Comparison of ENCODE assay signal across 9 cellular contexts in the genomic region with DNA sequence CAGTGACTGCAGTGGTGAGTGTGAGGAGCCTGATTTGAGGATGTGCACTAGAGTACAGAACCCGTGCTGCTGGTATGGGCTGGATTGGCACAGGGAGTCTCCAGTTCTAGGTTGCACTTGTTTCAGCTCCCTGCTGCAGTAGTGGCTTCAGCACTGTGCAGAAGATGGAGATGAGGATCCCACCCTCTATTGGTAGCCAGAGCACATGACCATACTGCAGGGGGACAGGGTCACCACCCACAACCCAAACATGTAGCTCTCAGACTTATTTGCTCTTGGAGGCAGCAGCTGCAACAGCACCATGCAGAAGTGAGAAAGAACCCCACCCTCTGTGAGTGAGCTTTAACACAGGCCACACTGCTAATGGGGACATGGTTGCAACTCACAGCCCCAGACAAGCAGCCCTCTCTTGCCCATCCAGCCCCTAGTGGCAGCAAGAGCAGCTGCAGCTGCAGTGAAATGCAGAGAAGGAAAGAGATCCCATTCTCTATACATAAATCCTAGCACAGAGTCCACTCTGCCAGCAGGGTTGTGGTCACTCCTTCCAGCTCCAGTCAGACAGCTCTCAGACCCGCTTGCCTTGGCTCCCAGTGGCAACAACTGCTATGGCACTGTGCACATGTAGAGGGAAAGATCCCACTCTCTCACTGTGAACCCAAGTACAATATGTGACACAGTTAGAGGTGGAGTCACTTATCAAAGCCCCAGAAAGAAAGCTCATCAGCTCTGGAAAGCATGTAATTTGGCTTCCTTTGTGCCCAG. TPM values are rescaled to one million over a fixed set of nuclear protein-coding genes. Genes with fewer than 3 reads are reported as not detected.
A peak's percentile ranks its signal among the peaks of the same experiment; 100 is the strongest.
DNase-seq lines count a peak whose midpoint lies in the region; ATAC-seq, FAIRE-seq and TF ChIP-seq lines count a peak whose summit lies in the region.
"Had no signal": no experiment of that assay in that cellular context is flagged by ENCODE, and none has a peak within 500 bp of the region (broad histone marks: within the 10 kb centered on the region; RNA-seq: fewer than 3 reads in every experiment).

No MANE protein-coding gene starts in this region.

- H3K27me3 ChIP-seq in MM.1S (replicated peaks; ENCODE audit: insufficient read depth, low read length) = no peaks in the 10 kb centered on the region
- peaks cover 2 to 24% of the 10 kb centered on the region in 2 experiments for H3K27me3 ChIP-seq in endothelial cell of umbilical vein (ENCODE audit: control insufficient read depth in 2 of 2, insufficient read depth in 2 of 2, low read length in 2 of 2)

- DNase-seq in activated effector memory CD4-positive, alpha-beta T cell treated with anti-CD3 and anti-CD28 coated beads, Interleukin-2, amount 50 U/mL, for 16 hours = peak; percentile 49
- no peak for DNase-seq in activated effector memory CD4-positive, alpha-beta T cell treated with Interleukin-2 at 50 U/mL for 16 hours
- DNase-seq in MM.1S (peak; percentile 14), endothelial cell of umbilical vein (ENCODE audit: low read depth, low spot score) (peak; percentile 5), immature natural killer cell (no peak), NCI-H2196 treated with DMSO at 0.1 percent for 48 hours (lab: John Stamatoyannopoulos, UW; ENCODE audit: unreplicated experiment) (no peak), midbrain (lab: John Stamatoyannopoulos, UW) (no peak)

- H3K79me2 ChIP-seq in MM.1S (ENCODE audit: low read length) = no peaks in the 10 kb centered on the region
- H3K79me2 ChIP-seq in endothelial cell of umbilical vein (ENCODE audit: control insufficient read depth, insufficient read depth, low read length) = no peaks in the 10 kb centered on the region

- H3F3A ChIP-seq in MM.1S (ENCODE audit: insufficient read depth, low read length) = no peaks in the 10 kb centered on the region

- no peak overlapping the region for H2AFZ ChIP-seq in MM.1S (ENCODE audit: low read length)
- H2AFZ ChIP-seq in endothelial cell of umbilical vein (ENCODE audit: low read depth, low read length) = no peak overlapping the region

- H3K36me3 ChIP-seq in MM.1S (replicated peaks; ENCODE audit: insufficient read depth, low read length) (no peaks in the 10 kb centered on the region), endothelial cell of umbilical vein (ENCODE audit: control insufficient read depth in 2 of 2, extremely low read depth in 1 of 2, insufficient read depth in 2 of 2, low read length in 2 of 2) (no peaks in the 10 kb centered on the region)

- no peaks in the 10 kb centered on the region for H3K4me1 Mint-ChIP-seq in immature natural killer cell

- peaks cover 1 to 17% (median 10%) of the 10 kb centered on the region in 6 donors for H3K9me3 Mint-ChIP-seq in immature natural killer cell

- CTCF ChIA-PET in endothelial cell of umbilical vein (lab: Charles Lee) = interaction anchor here (0.6 to 2.0 kb wide), 11 partner anchors 9 to 625 kb away, joined by 3 to 6 read pairs (median 4); a partner anchor contains a TSS

- H3K27me3 Mint-ChIP-seq in immature natural killer cell (ENCODE audit: low read depth in 3 of 3) = peaks cover 0 to 2% (median 0%) of the 10 kb centered on the region in 3 donors

- no peak overlapping the region for H3K4me2 ChIP-seq in MM.1S (ENCODE audit: low read depth, low read length)
- H3K4me2 ChIP-seq in endothelial cell of umbilical vein (ENCODE audit: insufficient read depth, low read length) = no peak overlapping the region

- no TSS peak for BruUV-seq in endothelial cell of umbilical vein (replicated peaks; lab: Mats Ljungman, UMichigan)

- H3K4me3 ChIP-seq in MM.1S (ENCODE audit: low read length) (no peak overlapping the region), endothelial cell of umbilical vein (replicated peaks in 1 of 3; ENCODE audit: insufficient read depth in 1 of 3, low read depth in 1 of 3, low read length in 3 of 3) (no peak overlapping the region)

- TF ChIP-seq POLR2A in endothelial cell of umbilical vein (IDR thresholded peaks at IDR 0.05; ENCODE audit: low read depth, low read length) = no peak

- no peak overlapping the region for H3K27ac ChIP-seq in MM.1S (ENCODE audit: low read length)
- no peak overlapping the region for H3K27ac ChIP-seq in endothelial cell of umbilical vein (ENCODE audit: insufficient read depth, low read depth, low read length)

- peak; percentile 69 for TF ChIP-seq CTCF in MM.1S (IDR thresholded peaks at IDR 0.05; ENCODE audit: low read length)
- peak; percentile 60 to 62 for TF ChIP-seq CTCF in endothelial cell of umbilical vein (IDR thresholded peaks at IDR 0.05; ENCODE audit: extremely low read depth in 1 of 2, insufficient read depth in 1 of 2, low read depth in 1 of 2, low read length in 2 of 2)

- no peaks in the 10 kb centered on the region for H3K4me1 ChIP-seq in MM.1S (ENCODE audit: low read length)
- H3K4me1 ChIP-seq in endothelial cell of umbilical vein (ENCODE audit: control insufficient read depth, extremely low read depth, insufficient read depth, low read length) = no peaks in the 10 kb centered on the region

- H3K9me2 ChIP-seq in MM.1S (replicated peaks; ENCODE audit: insufficient read depth, low read length) = no peaks in the 10 kb centered on the region

- FAIRE-seq in endothelial cell of umbilical vein (lab: Jason Lieb, UNC) = peak; percentile 8

- dilution Hi-C loops in endothelial cell of umbilical vein (cut with MboI; ENCODE audit: extremely low pct_ligation_motif_present, low sequenced_read_pairs) = no loop called here

- no peak overlapping the region for H3K27ac Mint-ChIP-seq in immature natural killer cell
- H3K27ac Mint-ChIP-seq: activated naive CD8-positive, alpha-beta T cell had no signal

- H3K9ac ChIP-seq in MM.1S (ENCODE audit: low read length) (no peak overlapping the region), endothelial cell of umbilical vein (replicated peaks; ENCODE audit: extremely low read depth, insufficient read depth, low read length) (no peak overlapping the region)

- no peaks in the 10 kb centered on the region for H3K9me1 ChIP-seq in endothelial cell of umbilical vein (replicated peaks; ENCODE audit: control insufficient read depth, extremely low read depth, insufficient read depth, low read length)

- ATAC-seq in HG02571 (IDR thresholded peaks at IDR 0.05; ENCODE audit: unreplicated experiment) = peak; percentile 82

- intact Hi-C loops in endothelial cell of umbilical vein (cut with micrococcal nuclease) = no loop called here

- POLR2A ChIA-PET in endothelial cell of umbilical vein (lab: Charles Lee) = no interaction called here

- H3K36me3 Mint-ChIP-seq in immature natural killer cell = no peaks in the 10 kb centered on the region

- H4K20me1 ChIP-seq in MM.1S (ENCODE audit: insufficient read depth, low read length) (no peaks in the 10 kb centered on the region), endothelial cell of umbilical vein (replicated peaks; ENCODE audit: control insufficient read depth, extremely low read depth, insufficient read depth, low read length) (no peaks in the 10 kb centered on the region)

- H3K9me3 ChIP-seq in MM.1S (replicated peaks; ENCODE audit: insufficient read depth, low read length) (no peaks in the 10 kb centered on the region), endothelial cell of umbilical vein (replicated peaks; ENCODE audit: control insufficient read depth, insufficient read depth, low read length) (no peaks in the 10 kb centered on the region)

- no peak overlapping the region for H3K4me3 Mint-ChIP-seq in immature natural killer cell
- H3K4me3 Mint-ChIP-seq: activated naive CD8-positive, alpha-beta T cell had no signal

TF ChIP-seq in endothelial cell of umbilical vein, 7 proteins besides CTCF, POLR2A, EP300 and RAD21:
- TF ChIP-seq, protein P1, sequence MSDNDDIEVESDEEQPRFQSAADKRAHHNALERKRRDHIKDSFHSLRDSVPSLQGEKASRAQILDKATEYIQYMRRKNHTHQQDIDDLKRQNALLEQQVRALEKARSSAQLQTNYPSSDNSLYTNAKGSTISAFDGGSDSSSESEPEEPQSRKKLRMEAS (IDR thresholded peaks at IDR 0.05; ENCODE audit: insufficient read depth, insufficient read length) = no peak
- no peak for TF ChIP-seq EZH2 (IDR thresholded peaks at IDR 0.05; ENCODE audit: borderline replicate concordance, low read depth, low read length, severe bottlenecking)
- TF ChIP-seq POLR2AphosphoS5 (IDR thresholded peaks at IDR 0.05; ENCODE audit: insufficient read depth, low read depth, low read length) = no peak
- TF ChIP-seq MYC (IDR thresholded peaks at IDR 0.05; ENCODE audit: low read depth, low read length) = no peak
- no peak for TF ChIP-seq GATA2 (IDR thresholded peaks at IDR 0.05; ENCODE audit: insufficient read depth, insufficient read length, low read depth, low read length)
- TF ChIP-seq JUN (IDR thresholded peaks at IDR 0.05; ENCODE audit: borderline replicate concordance, insufficient read depth, insufficient read length, low read depth) = no peak
- TF ChIP-seq FOS (IDR thresholded peaks at IDR 0.05; ENCODE audit: borderline replicate concordance, insufficient read depth, low read length) = no peak

RNA-seq across cellular contexts. Expression of gene SCIN, which starts 51.4 kb away (rescaled TPM):
- 0.69 TPM in 1 of 2 replicates, not detected in the other for total RNA-seq in endothelial cell of umbilical vein
- polyA plus RNA-seq in endothelial cell of umbilical vein = 0.05 and 0.07 TPM in 2 replicates
- 0.04 and 0.08 TPM in 2 replicates for polyA plus RNA-seq in endothelial cell of umbilical vein (2011; cell fraction: cytosol; rRNA removed)
- polyA plus RNA-seq in endothelial cell of umbilical vein (2011; cell fraction: nucleus; rRNA removed) = 0.01 and 0.05 TPM in 2 replicates
- 0.15 TPM in 1 of 2 replicates, not detected in the other for polyA plus RNA-seq in endothelial cell of umbilical vein (2012)
- polyA minus RNA-seq in endothelial cell of umbilical vein = 0.13 TPM in 1 of 2 replicates, not detected in the other
- polyA minus RNA-seq in endothelial cell of umbilical vein (2011; cell fraction: cytosol; rRNA and poly(A)+ RNA removed) = not detected
- 0.19 TPM in 1 of 2 replicates, not detected in the other for polyA minus RNA-seq in endothelial cell of umbilical vein (2011; cell fraction: nucleus; rRNA and poly(A)+ RNA removed)
- polyA plus RNA-seq in immature natural killer cell = not detected

Comparison
In these comparisons a context has a peak if more than half of its experiments do, and no peak if none do; other contexts are left out.
1. DNase-seq: peak in activated effector memory CD4-positive, alpha-beta T cell treated with anti-CD3 and anti-CD28 coated beads, Interleukin-2, amount 50 U/mL, for 16 hours (single experiment), MM.1S (single experiment) and endothelial cell of umbilical vein (single experiment); none in activated effector memory CD4-positive, alpha-beta T cell treated with Interleukin-2 at 50 U/mL for 16 hours (single experiment), immature natural killer cell (0 of 3), NCI-H2196 treated with DMSO at 0.1 percent for 48 hours (single experiment) and midbrain (single experiment).